Comparison of ENCODE assay signal across 9 cellular contexts in the genomic region with DNA sequence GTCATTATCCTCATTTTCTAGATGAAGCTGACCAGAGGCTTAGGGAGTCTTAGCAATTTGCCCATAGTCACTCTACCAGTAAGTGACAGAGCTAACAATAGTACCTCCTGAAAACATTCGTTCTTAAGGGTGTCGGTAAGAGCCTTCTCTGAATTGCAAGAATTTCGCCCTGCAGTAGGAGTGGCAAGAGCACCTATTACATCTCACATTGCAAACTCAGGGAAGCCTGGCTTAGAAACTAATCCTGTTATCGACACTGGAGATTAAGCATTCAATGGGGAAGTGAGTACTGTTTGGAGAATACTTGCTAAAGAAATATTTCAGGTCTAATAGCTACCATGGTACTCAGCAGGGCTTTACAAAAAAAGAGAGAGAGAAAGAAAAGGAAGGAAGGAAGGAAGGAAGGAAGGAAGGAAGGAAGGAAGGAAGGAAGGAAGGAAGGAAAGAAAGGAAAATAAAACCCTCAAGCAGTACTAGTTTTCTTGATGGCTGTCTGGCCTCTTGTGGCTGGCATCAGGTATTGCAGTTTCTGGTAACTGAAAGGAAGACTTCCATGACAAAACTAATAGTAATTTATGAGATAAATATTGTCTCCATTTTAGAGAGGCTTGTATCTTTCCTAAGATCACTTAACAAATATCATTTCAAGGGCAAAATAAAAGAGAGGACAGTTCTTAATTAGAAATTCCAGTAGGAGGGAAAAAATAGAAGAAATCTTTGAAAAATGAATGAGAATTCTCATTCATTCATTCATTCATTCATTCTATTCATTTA. TPM values are rescaled to one million over a fixed set of nuclear protein-coding genes. Genes with fewer than 3 reads are reported as not detected.
DNase-seq lines count a peak whose midpoint lies in the region; ATAC-seq, FAIRE-seq and TF ChIP-seq lines count a peak whose summit lies in the region.
"Had no signal": no experiment of that assay in that cellular context is flagged by ENCODE, and none has a peak within 500 bp of the region (broad histone marks: within the 10 kb centered on the region; RNA-seq: fewer than 3 reads in every experiment).

No MANE protein-coding gene starts in this region.

- H3K4me2 ChIP-seq in smooth muscle cell = peak overlapping the region; percentile 53

- no peak overlapping the region for H2AFZ ChIP-seq in smooth muscle cell (ENCODE audit: low read depth)

- intact Hi-C loops in A673 (cut with micrococcal nuclease; ENCODE audit: unreplicated experiment) (loop anchor here (1.0 to 10.0 kb wide), 8 partner anchors 103 to 1195 kb away; no protein-coding TSS in a partner anchor), left ventricle myocardium inferior (cut with micrococcal nuclease) (loop anchor here (5.0 kb wide), 1 partner anchor 335 kb away; no protein-coding TSS in a partner anchor)
- intact Hi-C loops in activated CD8-positive, alpha-beta T cell treated with anti-CD3 and anti-CD28 coated beads for 36 hours (cut with micrococcal nuclease) = loop anchor here (5.0 kb wide), 1 partner anchor 335 kb away; no protein-coding TSS in a partner anchor

- FAIRE-seq in G401.6 (lab: Jason Lieb, UNC) = peak; percentile 78

- H3K27me3 ChIP-seq in A673 (replicated peaks; ENCODE audit: insufficient read depth, low read depth, low read length, poor library complexity) (no peaks in the 10 kb centered on the region), left ventricle myocardium inferior (ENCODE audit: low read depth) (peaks cover 37% of the 10 kb centered on the region), smooth muscle cell (ENCODE audit: low read depth) (peaks cover 19% of the 10 kb centered on the region)

- TF ChIP-seq POLR2A in NB4 (IDR thresholded peaks at IDR 0.05; ENCODE audit: extremely low read depth, insufficient read length) = no peak

- DNase-seq in A673 (ENCODE audit: low spot score) (peak; percentile 99), NB4 (ENCODE audit: low read depth) (peak; percentile 37), left ventricle myocardium inferior (no peak), smooth muscle cell (lab: John Stamatoyannopoulos, UW; ENCODE audit: unreplicated experiment) (no peak), NCI-H226 (no peak)
- peak; percentile 22 for DNase-seq in activated CD8-positive, alpha-beta T cell treated with anti-CD3 and anti-CD28 coated beads for 36 hours
- DNase-seq: stimulated activated naive B cell treated with anti-CD40 and anti-IgM and Interleukin-4, amounts not matched to agents 10 μg/mL and 1 μg/mL and 100 μg/mL, for 72 hours had no signal

- no peaks in the 10 kb centered on the region for H3K36me3 ChIP-seq in A673 (ENCODE audit: insufficient read depth, low read length, poor library complexity, severe bottlenecking)
- no peaks in the 10 kb centered on the region for H3K36me3 ChIP-seq in left ventricle myocardium inferior
- no peaks in the 10 kb centered on the region for H3K36me3 ChIP-seq in smooth muscle cell (ENCODE audit: low read depth)

- POLR2A ChIA-PET in A673 (lab: Charles Lee; ENCODE audit: low non-redundant PET) = interaction anchor here (0.9 kb wide), 1 partner anchor 83 kb away, joined by 3 read pairs; no protein-coding TSS in a partner anchor
- POLR2A ChIA-PET in activated CD8-positive, alpha-beta T cell treated with anti-CD3 and anti-CD28 coated beads for 36 hours (lab: Charles Lee) = no interaction called here

- H3K4me1 Mint-ChIP-seq in activated CD8-positive, alpha-beta T cell treated with anti-CD3 and anti-CD28 coated beads for 36 hours (ENCODE audit: low read depth) = no peaks in the 10 kb centered on the region

- no peak overlapping the region for H3K4me3 Mint-ChIP-seq in activated CD8-positive, alpha-beta T cell treated with anti-CD3 and anti-CD28 coated beads for 36 hours
- H3K4me3 Mint-ChIP-seq: stimulated activated naive B cell treated with anti-CD40 and anti-IgM and Interleukin-4, amounts not matched to agents 10 μg/mL and 1 μg/mL and 100 μg/mL, for 72 hours had no signal

- H3K36me3 Mint-ChIP-seq in activated CD8-positive, alpha-beta T cell treated with anti-CD3 and anti-CD28 coated beads for 36 hours (ENCODE audit: low read depth) = no peaks in the 10 kb centered on the region
- H3K36me3 Mint-ChIP-seq: stimulated activated naive B cell treated with anti-CD40 and anti-IgM and Interleukin-4, amounts not matched to agents 10 μg/mL and 1 μg/mL and 100 μg/mL, for 72 hours had no signal

- TF ChIP-seq CTCF in A673 (conservative IDR thresholded peaks at IDR 0.05; ENCODE audit: low read depth, low read length) (peak; percentile 86), NB4 (IDR thresholded peaks at IDR 0.05; ENCODE audit: low read depth, low read length) (peak; percentile 73), left ventricle myocardium inferior (IDR thresholded peaks at IDR 0.05; ENCODE audit: borderline replicate concordance) (peak; percentile 81), smooth muscle cell (IDR thresholded peaks at IDR 0.05; ENCODE audit: borderline replicate concordance, insufficient read depth, poor library complexity, severe bottlenecking) (peak; percentile 74)
- peak; percentile 80 for TF ChIP-seq CTCF in activated CD8-positive, alpha-beta T cell treated with anti-CD3 and anti-CD28 coated beads for 36 hours (IDR thresholded peaks at IDR 0.05)

- CTCF ChIA-PET in A673 (lab: Charles Lee) = interaction anchor here (0.6 to 2.8 kb wide), 8 partner anchors 34 to 355 kb away, joined by 3 to 17 read pairs (median 6); no protein-coding TSS in a partner anchor
- CTCF ChIA-PET in activated CD8-positive, alpha-beta T cell treated with anti-CD3 and anti-CD28 coated beads for 36 hours (lab: Charles Lee) = interaction anchor here (1.0 to 6.0 kb wide), 5 partner anchors 9 to 336 kb away, joined by 3 to 27 read pairs (median 5); no protein-coding TSS in a partner anchor

- 9% methylated on average over 4 of the region's 4 CpGs for WGBS in smooth muscle cell (ENCODE audit: low lambda C conversion rate)

- H3K27me3 Mint-ChIP-seq in activated CD8-positive, alpha-beta T cell treated with anti-CD3 and anti-CD28 coated beads for 36 hours = peaks cover 12% of the 10 kb centered on the region

- H4K20me1 ChIP-seq in smooth muscle cell (ENCODE audit: low read depth) = no peaks in the 10 kb centered on the region

- no peaks in the 10 kb centered on the region for H3K9me3 Mint-ChIP-seq in activated CD8-positive, alpha-beta T cell treated with anti-CD3 and anti-CD28 coated beads for 36 hours
- H3K9me3 Mint-ChIP-seq: stimulated activated naive B cell treated with anti-CD40 and anti-IgM and Interleukin-4, amounts not matched to agents 10 μg/mL and 1 μg/mL and 100 μg/mL, for 72 hours had no signal

- H3K4me3 ChIP-seq in A673 (ENCODE audit: low read depth, low read length, poor library complexity, severe bottlenecking) (peak overlapping the region; percentile 4), NB4 (ENCODE audit: low read depth, low read length) (no peak overlapping the region), left ventricle myocardium inferior (no peak overlapping the region), smooth muscle cell (no peak overlapping the region)

- H3K27ac Mint-ChIP-seq in activated CD8-positive, alpha-beta T cell treated with anti-CD3 and anti-CD28 coated beads for 36 hours = no peak overlapping the region
- H3K27ac Mint-ChIP-seq: stimulated activated naive B cell treated with anti-CD40 and anti-IgM and Interleukin-4, amounts not matched to agents 10 μg/mL and 1 μg/mL and 100 μg/mL, for 72 hours had no signal

- no peak for ATAC-seq in activated CD8-positive, alpha-beta T cell treated with anti-CD3 and anti-CD28 coated beads for 36 hours
- ATAC-seq in HG03432 (IDR thresholded peaks at IDR 0.05; ENCODE audit: unreplicated experiment) = no peak

- H3K9me3 ChIP-seq in A673 (ENCODE audit: low read depth, low read length, poor library complexity, severe bottlenecking) = no peaks in the 10 kb centered on the region
- H3K9me3 ChIP-seq in left ventricle myocardium inferior (replicated peaks) = no peaks in the 10 kb centered on the region
- H3K9me3 ChIP-seq in smooth muscle cell (replicated peaks; ENCODE audit: low read depth) = no peaks in the 10 kb centered on the region

- no peaks in the 10 kb centered on the region for H3K79me2 ChIP-seq in smooth muscle cell (ENCODE audit: low read depth)

- BruUV-seq in A673 (replicated peaks; lab: Mats Ljungman, UMichigan) = no TSS peak

- H3K4me1 ChIP-seq in A673 (ENCODE audit: insufficient read depth, low read length, poor library complexity, severe bottlenecking) = peaks cover 63% of the 10 kb centered on the region
- no peaks in the 10 kb centered on the region for H3K4me1 ChIP-seq in left ventricle myocardium inferior
- H3K4me1 ChIP-seq in smooth muscle cell (ENCODE audit: low read depth) = peaks cover 41% of the 10 kb centered on the region

- H3K9ac ChIP-seq in smooth muscle cell (ENCODE audit: low read depth) = no peak overlapping the region

- H3K27ac ChIP-seq in A673 (ENCODE audit: low read depth, low read length, poor library complexity, severe bottlenecking) (peak overlapping the region; percentile 99), left ventricle myocardium inferior (replicated peaks) (no peak overlapping the region), smooth muscle cell (ENCODE audit: low read depth) (no peak overlapping the region)

- no peaks in the 10 kb centered on the region for H3F3A ChIP-seq in smooth muscle cell (ENCODE audit: low read depth)

RNA-seq across cellular contexts. Expression of a gene that starts 10.4 kb away (rescaled TPM):
- total RNA-seq in A673 (2021) (27.9 and 34.3 TPM in 2 replicates), left ventricle myocardium inferior (8.7 TPM), smooth muscle cell (0.18 and 1.2 TPM in 2 replicates)
- total RNA-seq in activated CD8-positive, alpha-beta T cell treated with anti-CD3 and anti-CD28 coated beads for 36 hours = under 1 TPM; 0.07 to 0.20 TPM
- 0.25 and 0.39 TPM in 2 replicates for polyA plus RNA-seq in smooth muscle cell

RNA-seq across cellular contexts. Expression of a gene that starts 15.3 kb away (rescaled TPM):
- total RNA-seq in A673 (2021) (not detected in 2 replicates), left ventricle myocardium inferior (not detected), smooth muscle cell (not detected in 2 replicates)
- total RNA-seq in activated CD8-positive, alpha-beta T cell treated with anti-CD3 and anti-CD28 coated beads for 36 hours = not detected
- polyA plus RNA-seq in smooth muscle cell = not detected in 2 replicates

RNA-seq across cellular contexts. Expression of a gene that starts 20.0 kb away (rescaled TPM):
- total RNA-seq in A673 (2021) (0.11 and 0.34 TPM in 2 replicates), left ventricle myocardium inferior (0.11 TPM), smooth muscle cell (not detected in 2 replicates)
- total RNA-seq in activated CD8-positive, alpha-beta T cell treated with anti-CD3 and anti-CD28 coated beads for 36 hours = not detected
- polyA plus RNA-seq in smooth muscle cell = not detected in 2 replicates

Comparison
In these comparisons a context has a peak if more than half of its experiments do, and no peak if none do; other contexts are left out.
1. DNase-seq: peak in A673 (single experiment), NB4 (single experiment) and activated CD8-positive, alpha-beta T cell treated with anti-CD3 and anti-CD28 coated beads for 36 hours (single experiment); none in left ventricle myocardium inferior (single experiment), smooth muscle cell (single experiment) and NCI-H226 (single experiment).
2. Peak in every context shown above with its lines, with median percentiles within 50 percentile points of each other: CTCF ChIP-seq.